In the genomic region with DNA sequence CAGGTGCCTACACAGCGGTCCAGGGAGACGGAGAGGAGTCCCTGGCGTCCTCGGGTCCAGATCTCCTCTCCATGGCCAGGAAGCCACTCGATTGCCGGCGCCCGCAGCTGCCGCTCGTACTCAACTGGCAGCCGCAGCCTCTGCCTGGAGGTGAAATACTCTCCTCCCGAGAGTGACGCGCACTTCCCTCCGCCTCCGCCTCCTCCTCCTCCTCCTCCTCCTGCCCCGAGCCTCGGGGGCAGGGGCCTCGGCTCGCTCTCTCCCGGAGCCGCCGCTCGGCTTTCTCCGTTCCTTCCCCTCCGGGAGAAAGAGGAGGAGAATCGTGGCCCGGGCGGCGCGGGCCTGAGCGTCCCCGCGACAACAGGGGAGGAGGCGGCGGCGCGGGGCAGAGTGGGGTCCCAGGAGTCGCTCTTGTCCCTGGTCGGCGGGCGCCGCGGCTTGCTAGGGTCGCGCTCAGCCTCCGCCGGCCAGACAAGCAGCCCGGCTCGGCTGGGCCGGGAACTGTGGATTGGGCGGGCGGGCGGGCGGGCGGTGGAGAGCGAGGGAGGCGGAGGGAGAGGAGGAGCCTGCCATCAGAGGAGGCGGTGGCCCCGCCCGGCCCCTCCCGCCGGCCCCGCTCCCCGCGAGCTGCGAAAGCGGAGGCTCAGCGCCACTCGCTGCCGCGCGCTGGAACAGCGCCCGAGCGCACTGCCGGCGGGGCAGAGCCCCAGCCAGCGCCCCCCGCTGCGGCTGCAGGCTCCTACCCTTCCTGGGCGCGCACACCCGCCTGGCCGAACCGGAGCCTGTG, we compare ENCODE assay signal across 8 cellular contexts.
A peak's percentile ranks its signal among the peaks of the same experiment; 100 is the strongest.
DNase-seq lines count a peak whose midpoint lies in the region; ATAC-seq lines count a peak whose summit lies in the region.

A gene with protein sequence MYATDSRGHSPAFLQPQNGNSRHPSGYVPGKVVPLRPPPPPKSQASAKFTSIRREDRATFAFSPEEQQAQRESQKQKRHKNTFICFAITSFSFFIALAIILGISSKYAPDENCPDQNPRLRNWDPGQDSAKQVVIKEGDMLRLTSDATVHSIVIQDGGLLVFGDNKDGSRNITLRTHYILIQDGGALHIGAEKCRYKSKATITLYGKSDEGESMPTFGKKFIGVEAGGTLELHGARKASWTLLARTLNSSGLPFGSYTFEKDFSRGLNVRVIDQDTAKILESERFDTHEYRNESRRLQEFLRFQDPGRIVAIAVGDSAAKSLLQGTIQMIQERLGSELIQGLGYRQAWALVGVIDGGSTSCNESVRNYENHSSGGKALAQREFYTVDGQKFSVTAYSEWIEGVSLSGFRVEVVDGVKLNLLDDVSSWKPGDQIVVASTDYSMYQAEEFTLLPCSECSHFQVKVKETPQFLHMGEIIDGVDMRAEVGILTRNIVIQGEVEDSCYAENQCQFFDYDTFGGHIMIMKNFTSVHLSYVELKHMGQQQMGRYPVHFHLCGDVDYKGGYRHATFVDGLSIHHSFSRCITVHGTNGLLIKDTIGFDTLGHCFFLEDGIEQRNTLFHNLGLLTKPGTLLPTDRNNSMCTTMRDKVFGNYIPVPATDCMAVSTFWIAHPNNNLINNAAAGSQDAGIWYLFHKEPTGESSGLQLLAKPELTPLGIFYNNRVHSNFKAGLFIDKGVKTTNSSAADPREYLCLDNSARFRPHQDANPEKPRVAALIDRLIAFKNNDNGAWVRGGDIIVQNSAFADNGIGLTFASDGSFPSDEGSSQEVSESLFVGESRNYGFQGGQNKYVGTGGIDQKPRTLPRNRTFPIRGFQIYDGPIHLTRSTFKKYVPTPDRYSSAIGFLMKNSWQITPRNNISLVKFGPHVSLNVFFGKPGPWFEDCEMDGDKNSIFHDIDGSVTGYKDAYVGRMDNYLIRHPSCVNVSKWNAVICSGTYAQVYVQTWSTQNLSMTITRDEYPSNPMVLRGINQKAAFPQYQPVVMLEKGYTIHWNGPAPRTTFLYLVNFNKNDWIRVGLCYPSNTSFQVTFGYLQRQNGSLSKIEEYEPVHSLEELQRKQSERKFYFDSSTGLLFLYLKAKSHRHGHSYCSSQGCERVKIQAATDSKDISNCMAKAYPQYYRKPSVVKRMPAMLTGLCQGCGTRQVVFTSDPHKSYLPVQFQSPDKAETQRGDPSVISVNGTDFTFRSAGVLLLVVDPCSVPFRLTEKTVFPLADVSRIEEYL (N-terminal part only) (minus strand): TSS at position 126 of the 787 bp plus-strand sequence. CDS start 18,140 bp downstream, outside the sequence.

- no peaks in the 10 kb centered on the region for H3K27me3 ChIP-seq in layer of hippocampus (ENCODE audit: control insufficient read depth, insufficient read depth, low read length)

- DNase-seq in Ammon's horn (ENCODE audit: low spot score) (peak; percentile 91), NCI-H446 (lab: John Stamatoyannopoulos, UW) (peak; percentile 1 to 73)
- DNase-seq in activated CD4-positive, alpha-beta T cell treated with anti-CD3 and anti-CD28 coated beads for 48 hours, result peak; percentile 91
- peak; percentile 84 to 85 for DNase-seq in stimulated activated CD4-positive, alpha-beta T cell treated with anti-CD3 and anti-CD28 coated beads, Interleukin-1b, Interleukin-23, amount 100 ng/mL, for 4 hours (ENCODE audit: low read depth in 2 of 2)

- ATAC-seq in GM19023 (IDR thresholded peaks at IDR 0.05; ENCODE audit: unreplicated experiment) (peak; percentile 82), HG03196 (IDR thresholded peaks at IDR 0.05; ENCODE audit: unreplicated experiment) (peak; percentile 75)

- H3K27ac ChIP-seq in cingulate gyrus (ENCODE audit: low read depth, low read length) (peak within 1 kb of the TSS; percentile 54), layer of hippocampus (ENCODE audit: low read depth, low read length) (peak within 1 kb of the TSS; percentile 88)

Comparison
In these comparisons a context has a peak if more than half of its experiments do, and no peak if none do; other contexts are left out.
1. Peak in every context shown above with its lines: DNase-seq, ATAC-seq and H3K27ac ChIP-seq.
2. DNase-seq: peak in every context shown above with its lines; median percentile 91 in Ammon's horn; 91 in activated CD4-positive, alpha-beta T cell treated with anti-CD3 and anti-CD28 coated beads for 48 hours; 84 in stimulated activated CD4-positive, alpha-beta T cell treated with anti-CD3 and anti-CD28 coated beads, Interleukin-1b, Interleukin-23, amount 100 ng/mL, for 4 hours; 37 in NCI-H446.